Comparison of ENCODE assay signal across 9 cellular contexts in the genomic region with DNA sequence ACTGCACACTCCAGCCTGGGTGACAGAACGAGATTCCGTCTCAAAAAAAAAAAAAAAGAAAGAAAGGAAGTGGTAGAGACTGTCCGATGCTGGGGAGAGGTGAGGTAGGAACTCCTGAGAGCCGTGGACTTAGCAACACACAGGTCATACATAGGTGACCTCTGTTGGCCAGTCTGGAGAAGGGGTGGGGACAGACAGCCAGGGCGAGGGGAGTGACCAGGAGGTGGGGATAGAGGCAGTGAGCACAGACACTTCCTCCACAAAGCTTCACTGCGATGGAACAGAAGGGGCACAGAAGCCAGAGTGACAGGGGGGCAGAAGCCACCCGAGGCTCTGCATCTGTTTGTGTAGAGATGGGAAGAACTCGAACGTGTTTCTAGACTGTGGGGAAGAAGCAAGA. TPM values are rescaled to one million over a fixed set of nuclear protein-coding genes. Genes with fewer than 3 reads are reported as not detected.
DNase-seq lines count a peak whose midpoint lies in the region; ATAC-seq and TF ChIP-seq lines count a peak whose summit lies in the region.
"Had no signal": no experiment of that assay in that cellular context is flagged by ENCODE, and none has a peak within 500 bp of the region (broad histone marks: within the 10 kb centered on the region; RNA-seq: fewer than 3 reads in every experiment).

No MANE protein-coding gene starts in this region.

- H4K91ac ChIP-seq in H9 (ENCODE audit: insufficient read length, low read depth, low read length) = no peak overlapping the region

- H4K20me1 ChIP-seq in H9 (ENCODE audit: control insufficient read depth, insufficient read depth, insufficient read length) = no peaks in the 10 kb centered on the region

- H2BK12ac ChIP-seq in H9 (ENCODE audit: insufficient read length, low read depth, low read length) = no peak overlapping the region

- no peak overlapping the region for H3K14ac ChIP-seq in H9 (ENCODE audit: insufficient read depth, low read length)

- H3K27ac Mint-ChIP-seq in H9 = peak overlapping the region; percentile 12 to 73 (median 71); a peak in 4 of 7 replicates
- H3K27ac Mint-ChIP-seq in activated T-helper 1 cell treated with anti-CD3 and anti-CD28 coated beads, Interleukin-12 subunit alpha, Interleukin-12 subunit beta, Interleukin-2, Interleukin-4 antibody, amounts not matched to agents 30 ng/mL and 10 ng/mL and 1 ng/mL, durations not matched to agents 14 hours and 24 hours and 36 hours = peak overlapping the region; percentile 91

- no peak overlapping the region for H3K9ac ChIP-seq in H9 (ENCODE audit: extremely low read depth, insufficient read length, low read length)

- H3K36me3 ChIP-seq in gastrocnemius medialis = peaks cover 0 to 76% of the 10 kb centered on the region in 2 donors

- H3K9me3 Mint-ChIP-seq in H9 = no peaks in the 10 kb centered on the region
- no peaks in the 10 kb centered on the region for H3K9me3 Mint-ChIP-seq in activated T-helper 1 cell treated with anti-CD3 and anti-CD28 coated beads, Interleukin-12 subunit alpha, Interleukin-12 subunit beta, Interleukin-2, Interleukin-4 antibody, amounts not matched to agents 30 ng/mL and 10 ng/mL and 1 ng/mL, durations not matched to agents 14 hours and 24 hours and 36 hours

- H4K5ac ChIP-seq in H9 (ENCODE audit: insufficient read length, low read depth, low read length) = no peak overlapping the region

- H3K56ac ChIP-seq in H9 (ENCODE audit: insufficient read length, low read depth, low read length) = no peak overlapping the region

- H3K27me3 ChIP-seq in H9 (ENCODE audit: insufficient read depth, low read length) = no peaks in the 10 kb centered on the region
- H3K27me3 ChIP-seq in gastrocnemius medialis = no peaks in the 10 kb centered on the region

- H3K27me3 Mint-ChIP-seq in H9 (ENCODE audit: low read depth) = no peaks in the 10 kb centered on the region
- no peaks in the 10 kb centered on the region for H3K27me3 Mint-ChIP-seq in activated T-helper 1 cell treated with anti-CD3 and anti-CD28 coated beads, Interleukin-12 subunit alpha, Interleukin-12 subunit beta, Interleukin-2, Interleukin-4 antibody, amounts not matched to agents 30 ng/mL and 10 ng/mL and 1 ng/mL, durations not matched to agents 14 hours and 24 hours and 36 hours (ENCODE audit: insufficient read depth)

- no peak overlapping the region for H3K23ac ChIP-seq in H9 (ENCODE audit: insufficient read length, low read depth, low read length)

- H2BK120ac ChIP-seq in H9 (ENCODE audit: low read depth, low read length, poor library complexity, severe bottlenecking) = no peak overlapping the region

- DNase-seq in H9 (no peak), iPS-NIHi7 (ENCODE audit: extremely low spot score) (peak; percentile 25), gastrocnemius medialis (no peak), glomerular visceral epithelial cell (ENCODE audit: extremely low spot score) (no peak), NCI-H2107 (lab: John Stamatoyannopoulos, UW) (no peak), iPS-NIHi11 (ENCODE audit: low spot score) (no peak)
- DNase-seq in activated T-helper 1 cell treated with anti-CD3 and anti-CD28 coated beads, Interleukin-12 subunit alpha, Interleukin-12 subunit beta, Interleukin-2, Interleukin-4 antibody, amounts not matched to agents 30 ng/mL and 10 ng/mL and 1 ng/mL, durations not matched to agents 14 hours and 24 hours and 36 hours (ENCODE audit: low spot score) = no peak
- DNase-seq: NK-92 treated with Interleukin-12 subunit alpha and Interleukin-12 subunit beta, amount 100 ng/mL, for 24 hours had no signal

- H3K4ac ChIP-seq in H9 (ENCODE audit: low read depth, low read length) = no peak overlapping the region

- WGBS in H9 (ENCODE audit: extremely low coverage, insufficient read length, low lambda C conversion rate) = no CpG with 5 or more reads among the region's 9 CpGs

- peaks cover 8% of the 10 kb centered on the region for H3K79me1 ChIP-seq in H9 (ENCODE audit: insufficient read depth, low read depth, low read length, poor library complexity, severe bottlenecking)

- H3K4me1 ChIP-seq in H9 (ENCODE audit: insufficient read depth, low read length) = no peaks in the 10 kb centered on the region; the same call in 1 of the 2 replicates
- H3K4me1 ChIP-seq in gastrocnemius medialis = peaks cover 45 to 47% of the 10 kb centered on the region in 2 donors

- H3K23me2 ChIP-seq in H9 (ENCODE audit: insufficient read length, low read depth, low read length, poor library complexity, severe bottlenecking) = no peaks in the 10 kb centered on the region

- peaks cover 39 to 49% of the 10 kb centered on the region in 2 experiments for H3K4me1 Mint-ChIP-seq in H9
- H3K4me1 Mint-ChIP-seq in activated T-helper 1 cell treated with anti-CD3 and anti-CD28 coated beads, Interleukin-12 subunit alpha, Interleukin-12 subunit beta, Interleukin-2, Interleukin-4 antibody, amounts not matched to agents 30 ng/mL and 10 ng/mL and 1 ng/mL, durations not matched to agents 14 hours and 24 hours and 36 hours (ENCODE audit: low read depth) = peaks cover 87% of the 10 kb centered on the region

- no peak overlapping the region for H2BK15ac ChIP-seq in H9 (ENCODE audit: low read depth, low read length)

- no peak overlapping the region for H2AFZ ChIP-seq in H9 (ENCODE audit: low read length)

- H3K36me3 Mint-ChIP-seq in H9 (ENCODE audit: insufficient read depth in 1 of 3, low read depth in 3 of 3) = peaks cover 47 to 87% (median 56%) of the 10 kb centered on the region in 3 experiments
- H3K36me3 Mint-ChIP-seq in activated T-helper 1 cell treated with anti-CD3 and anti-CD28 coated beads, Interleukin-12 subunit alpha, Interleukin-12 subunit beta, Interleukin-2, Interleukin-4 antibody, amounts not matched to agents 30 ng/mL and 10 ng/mL and 1 ng/mL, durations not matched to agents 14 hours and 24 hours and 36 hours (ENCODE audit: low read depth) = peaks cover 61% of the 10 kb centered on the region

- H3K79me2 ChIP-seq in H9 (ENCODE audit: insufficient read depth, low read length) = peaks cover 6% of the 10 kb centered on the region; the same call in 1 of the 2 replicates

- H3K18ac ChIP-seq in H9 (ENCODE audit: insufficient read length, low read depth, low read length) = no peak overlapping the region

- H3K4me3 Mint-ChIP-seq in H9 = no peak overlapping the region
- peak overlapping the region; percentile 7 for H3K4me3 Mint-ChIP-seq in activated T-helper 1 cell treated with anti-CD3 and anti-CD28 coated beads, Interleukin-12 subunit alpha, Interleukin-12 subunit beta, Interleukin-2, Interleukin-4 antibody, amounts not matched to agents 30 ng/mL and 10 ng/mL and 1 ng/mL, durations not matched to agents 14 hours and 24 hours and 36 hours

- no peak for TF ChIP-seq POLR2A in gastrocnemius medialis (IDR thresholded peaks at IDR 0.05)

- H2BK5ac ChIP-seq in H9 (ENCODE audit: insufficient read length, low read length) = no peak overlapping the region

- no peak overlapping the region for H2AK5ac ChIP-seq in H9 (ENCODE audit: insufficient read length, low read length)

- H3K27ac ChIP-seq in H9 (ENCODE audit: insufficient read length, low read depth, low read length) (no peak overlapping the region), gastrocnemius medialis (peak overlapping the region; percentile 56 to 84 (median 83))

- no peak for ATAC-seq in gastrocnemius medialis
- ATAC-seq in HG03097 (IDR thresholded peaks at IDR 0.05; ENCODE audit: low FRiP score, unreplicated experiment) = no peak

- H3K9me3 ChIP-seq in H9 (ENCODE audit: control insufficient read depth, low read depth, low read length) (no peaks in the 10 kb centered on the region), gastrocnemius medialis (no peaks in the 10 kb centered on the region)

- in situ Hi-C loops in gastrocnemius medialis (cut with MboI; ENCODE audit: low sequenced_read_pairs in 4 of 4) = no loop called here

- H3T11ph ChIP-seq in H9 (ENCODE audit: low read length) = no peak overlapping the region

- intact Hi-C loops in activated T-helper 1 cell treated with anti-CD3 and anti-CD28 coated beads, Interleukin-12 subunit alpha, Interleukin-12 subunit beta, Interleukin-2, Interleukin-4 antibody, amounts not matched to agents 30 ng/mL and 10 ng/mL and 1 ng/mL, durations not matched to agents 14 hours and 24 hours and 36 hours (cut with micrococcal nuclease) = no loop called here
- intact Hi-C loops in gastrocnemius medialis (cut with DNase I; ENCODE audit: low total_unique reads) = no loop called here

- H3K4me3 ChIP-seq in gastrocnemius medialis = no peak overlapping the region

- no peak overlapping the region for H4K8ac ChIP-seq in H9 (replicated peaks; ENCODE audit: insufficient read length, low read depth, low read length)

- H3K4me2 ChIP-seq in H9 (ENCODE audit: insufficient read depth, insufficient read length, low read length) = no peak overlapping the region

- no peak for TF ChIP-seq CTCF in H9 (conservative IDR thresholded peaks at IDR 0.05)
- TF ChIP-seq CTCF in gastrocnemius medialis (IDR thresholded peaks at IDR 0.05 in 4 of 5, conservative IDR thresholded peaks at IDR 0.05 in 1 of 5) = no peak

- H2BK20ac ChIP-seq in H9 (ENCODE audit: low read depth, low read length, poor library complexity, severe bottlenecking) = no peak overlapping the region

RNA-seq across cellular contexts. Expression of gene MYH9, which starts 47.1 kb away (rescaled TPM):
- total RNA-seq in H9 (2021) = 243 and 266 TPM in 2 replicates
- total RNA-seq in activated T-helper 1 cell treated with anti-CD3 and anti-CD28 coated beads, Interleukin-12 subunit alpha, Interleukin-12 subunit beta, Interleukin-2, Interleukin-4 antibody, amounts not matched to agents 30 ng/mL and 10 ng/mL and 1 ng/mL, durations not matched to agents 14 hours and 24 hours and 36 hours = 618 and 639 TPM in 2 replicates
- total RNA-seq in gastrocnemius medialis = 100 to 1,000 TPM in 3 of 4 donors, 10 to 100 TPM in 1; 38.9 to 115 (median 104) TPM
